In the genomic region with DNA sequence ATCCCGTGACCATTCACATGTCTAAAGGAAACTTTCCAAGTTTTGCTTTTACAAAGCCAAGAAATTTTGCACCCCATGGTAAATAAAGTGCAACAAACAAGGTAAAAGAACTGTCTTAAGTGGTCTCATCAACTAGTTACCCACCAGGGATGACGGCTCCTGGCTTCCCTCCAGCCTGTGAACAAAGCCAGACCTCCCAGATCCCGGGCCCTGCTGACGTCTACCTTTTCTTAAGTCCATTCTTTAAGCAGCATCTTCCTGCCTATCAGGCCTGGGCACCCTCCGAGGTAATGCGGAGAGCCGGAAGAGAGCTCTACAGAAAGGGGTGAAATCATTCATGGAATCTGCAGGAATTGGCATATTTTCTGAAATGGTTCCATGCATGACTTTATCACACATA, we compare ENCODE assay signal across 13 cellular contexts. TPM values are rescaled to one million over a fixed set of nuclear protein-coding genes. Genes with fewer than 3 reads are reported as not detected.
DNase-seq lines count a peak whose midpoint lies in the region; TF ChIP-seq lines count a peak whose summit lies in the region.
"Had no signal": no experiment of that assay in that cellular context is flagged by ENCODE, and none has a peak within 500 bp of the region (broad histone marks: within the 10 kb centered on the region; RNA-seq: fewer than 3 reads in every experiment).

No MANE protein-coding gene starts in this region.

- H3K27ac ChIP-seq in coronary artery (no peak overlapping the region), sigmoid colon (peak overlapping the region in 3 of 4 donors; percentile 13 to 63 (median 60)), transverse colon (peak overlapping the region in 1 of 4 donors; percentile 36)

- no peaks in the 10 kb centered on the region for H3K36me3 ChIP-seq in sigmoid colon
- no peaks in the 10 kb centered on the region for H3K36me3 ChIP-seq in transverse colon
- H3K36me3 ChIP-seq: HAP-1 had no signal

- H3K4me3 ChIP-seq in coronary artery (peak overlapping the region; percentile 45), sigmoid colon (no peak overlapping the region), transverse colon (no peak overlapping the region)
- H3K4me3 ChIP-seq: HAP-1 had no signal

- intact Hi-C loops in sigmoid colon (cut with DNase I), result loop anchor here (5.0 kb wide), 1 partner anchor 57 kb away; a partner anchor contains a TSS
- intact Hi-C loops in transverse colon (cut with DNase I; ENCODE audit: low total_unique reads), result no loop called here

- TF ChIP-seq POLR2A in sigmoid colon (IDR thresholded peaks at IDR 0.05), result no peak
- TF ChIP-seq POLR2A in transverse colon (IDR thresholded peaks at IDR 0.05), result no peak

- DNase-seq in D341Med (ENCODE audit: low spot score), result peak; percentile 32
- peak; percentile 34 for DNase-seq in NCI-H2227 (lab: John Stamatoyannopoulos, UW; ENCODE audit: unreplicated experiment)
- DNase-seq in coronary artery (ENCODE audit: low spot score), result no peak
- peak; percentile 71 for DNase-seq in sigmoid colon
- no peak for DNase-seq in transverse colon
- no peak for DNase-seq in activated CD4-positive, alpha-beta T cell treated with anti-CD3 and anti-CD28 coated beads, Interleukin-2, amount 50 U/mL, for 4 hours
- no peak for DNase-seq in SHP77 (lab: John Stamatoyannopoulos, UW)
- DNase-seq: Calu3; CD4-positive, alpha-beta memory T cell; NCI-H1048; NCI-H146; NCI-H774 had no signal

- TF ChIP-seq CTCF in coronary artery (IDR thresholded peaks at IDR 0.05) (no peak), sigmoid colon (IDR thresholded peaks at IDR 0.05) (no peak), transverse colon (IDR thresholded peaks at IDR 0.05) (no peak)

- H3K4me1 ChIP-seq in sigmoid colon (peaks cover 0 to 42% (median 24%) of the 10 kb centered on the region in 4 donors), transverse colon (peaks cover 0 to 13% (median 6%) of the 10 kb centered on the region in 4 donors)
- H3K4me1 ChIP-seq: HAP-1 had no signal

- H3K9me3 ChIP-seq in sigmoid colon, result no peaks in the 10 kb centered on the region
- H3K9me3 ChIP-seq in transverse colon, result no peaks in the 10 kb centered on the region
- H3K9me3 ChIP-seq: HAP-1 had no signal

- no peak for TF ChIP-seq EP300 in sigmoid colon (IDR thresholded peaks at IDR 0.05)
- no peak for TF ChIP-seq EP300 in transverse colon (IDR thresholded peaks at IDR 0.05; ENCODE audit: low read depth)

- WGBS in sigmoid colon, 2 donors, result 83 to 90% methylated on average over 7 of the region's 7 CpGs
- WGBS in transverse colon (ENCODE audit: low coverage in 1 of 2), 2 donors, result 73% methylated on average over 7 of the region's 7 CpGs; no CpG with 5 or more reads in 1 of the 2 donors

- H3K27me3 ChIP-seq in sigmoid colon (no peaks in the 10 kb centered on the region), transverse colon (no peaks in the 10 kb centered on the region)

- in situ Hi-C loops in transverse colon (cut with MboI; ENCODE audit: low pct_ligation_motif_present in 1 of 4, low pct_unique_long_range_greater_than_20kb in 1 of 4, low sequenced_read_pairs in 3 of 4), result loop anchor here in 1 of 4 donors (25.0 kb wide), 1 partner anchor 457 kb away; a partner anchor contains a TSS

RNA-seq across cellular contexts. Expression of a gene that starts 58.0 kb away (rescaled TPM):
- total RNA-seq in sigmoid colon (10 to 100 TPM; 47.5 to 77.8 (median 66.6) TPM), transverse colon (10 to 100 TPM; 23.9 to 44.5 (median 42.8) TPM)
- polyA plus RNA-seq in sigmoid colon, result 10 to 100 TPM; 11.4 to 19.2 (median 16.0) TPM

Comparison
In these comparisons a context has a peak if more than half of its experiments do, and no peak if none do; other contexts are left out.
1. DNase-seq: peak in D341Med (single experiment), NCI-H2227 (single experiment) and sigmoid colon (single experiment); none in coronary artery (single experiment), transverse colon (single experiment), activated CD4-positive, alpha-beta T cell treated with anti-CD3 and anti-CD28 coated beads, Interleukin-2, amount 50 U/mL, for 4 hours (0 of 2) and SHP77 (0 of 2).
2. H3K27ac ChIP-seq: peak in sigmoid colon (3 of 4); none in coronary artery (0 of 2).